3 cellular contexts compared by ENCODE assay signal in the genomic region with DNA sequence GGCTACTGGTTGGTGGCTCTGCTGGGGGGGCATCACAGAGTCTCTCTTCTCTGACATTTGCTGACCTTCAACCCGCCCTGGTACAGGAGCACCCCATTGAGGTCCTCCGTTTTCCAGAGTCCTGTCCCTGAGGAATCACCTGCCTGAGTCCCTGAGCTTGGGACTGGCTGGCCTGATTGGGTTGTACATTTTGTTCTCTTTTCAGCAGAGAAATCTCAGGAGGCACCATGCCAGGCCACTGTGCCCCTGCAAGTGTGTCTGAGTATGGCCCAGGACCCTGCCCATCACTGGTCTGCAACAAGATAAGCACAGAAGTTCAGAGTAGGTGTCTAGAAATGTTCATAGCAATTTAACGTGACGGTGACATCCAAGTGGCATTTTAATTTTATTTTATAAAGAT.
TF ChIP-seq lines count a peak whose summit lies in the region.

No MANE protein-coding gene starts in this region.

TF ChIP-seq in SK-N-SH, 30 proteins besides CTCF, POLR2A, EP300 and RAD21:
- TF ChIP-seq GATA2 (CRISPR knock-in tag; IDR thresholded peaks at IDR 0.05) (peak; percentile 22; the same call in 1 of the 2 replicates), RCOR1 (IDR thresholded peaks at IDR 0.05; ENCODE audit: low read length) (no peak), USF2 (IDR thresholded peaks at IDR 0.05; ENCODE audit: borderline replicate concordance, low read depth, low read length) (no peak)
TF ChIP-seq in SK-N-SH: peak in this region for 1.

TF ChIP-seq in SK-N-SH treated with all-trans-retinoic acid at 6 μM for 48 hours, 23 proteins besides CTCF, POLR2A, EP300 and RAD21:
- TF ChIP-seq ZFP3 (CRISPR knock-in tag; IDR thresholded peaks at IDR 0.05) (no peak), ZFP30 (CRISPR knock-in tag; IDR thresholded peaks at IDR 0.05) (no peak), ZNF70 (CRISPR knock-in tag; IDR thresholded peaks at IDR 0.05) (no peak), PPARA (CRISPR knock-in tag; IDR thresholded peaks at IDR 0.05; ENCODE audit: borderline replicate concordance) (no peak), CREB5 (CRISPR knock-in tag; IDR thresholded peaks at IDR 0.05; ENCODE audit: low read depth) (no peak), ESRRG (CRISPR knock-in tag; IDR thresholded peaks at IDR 0.05) (no peak), TOX (CRISPR knock-in tag; IDR thresholded peaks at IDR 0.05; ENCODE audit: borderline replicate concordance) (no peak), GLIS3 (CRISPR knock-in tag; IDR thresholded peaks at IDR 0.05) (no peak), ARNTL (CRISPR knock-in tag; IDR thresholded peaks at IDR 0.05; ENCODE audit: borderline replicate concordance, low read depth) (no peak), BACH2 (CRISPR knock-in tag; IDR thresholded peaks at IDR 0.05; ENCODE audit: borderline replicate concordance) (no peak), PATZ1 (CRISPR knock-in tag; IDR thresholded peaks at IDR 0.05; ENCODE audit: borderline replicate concordance) (no peak), SNAI2 (CRISPR knock-in tag; IDR thresholded peaks at IDR 0.05) (no peak), OSR1 (CRISPR knock-in tag; IDR thresholded peaks at IDR 0.05) (no peak), ZC3H10 (CRISPR knock-in tag; IDR thresholded peaks at IDR 0.05) (no peak)
- TF ChIP-seq, protein P1, sequence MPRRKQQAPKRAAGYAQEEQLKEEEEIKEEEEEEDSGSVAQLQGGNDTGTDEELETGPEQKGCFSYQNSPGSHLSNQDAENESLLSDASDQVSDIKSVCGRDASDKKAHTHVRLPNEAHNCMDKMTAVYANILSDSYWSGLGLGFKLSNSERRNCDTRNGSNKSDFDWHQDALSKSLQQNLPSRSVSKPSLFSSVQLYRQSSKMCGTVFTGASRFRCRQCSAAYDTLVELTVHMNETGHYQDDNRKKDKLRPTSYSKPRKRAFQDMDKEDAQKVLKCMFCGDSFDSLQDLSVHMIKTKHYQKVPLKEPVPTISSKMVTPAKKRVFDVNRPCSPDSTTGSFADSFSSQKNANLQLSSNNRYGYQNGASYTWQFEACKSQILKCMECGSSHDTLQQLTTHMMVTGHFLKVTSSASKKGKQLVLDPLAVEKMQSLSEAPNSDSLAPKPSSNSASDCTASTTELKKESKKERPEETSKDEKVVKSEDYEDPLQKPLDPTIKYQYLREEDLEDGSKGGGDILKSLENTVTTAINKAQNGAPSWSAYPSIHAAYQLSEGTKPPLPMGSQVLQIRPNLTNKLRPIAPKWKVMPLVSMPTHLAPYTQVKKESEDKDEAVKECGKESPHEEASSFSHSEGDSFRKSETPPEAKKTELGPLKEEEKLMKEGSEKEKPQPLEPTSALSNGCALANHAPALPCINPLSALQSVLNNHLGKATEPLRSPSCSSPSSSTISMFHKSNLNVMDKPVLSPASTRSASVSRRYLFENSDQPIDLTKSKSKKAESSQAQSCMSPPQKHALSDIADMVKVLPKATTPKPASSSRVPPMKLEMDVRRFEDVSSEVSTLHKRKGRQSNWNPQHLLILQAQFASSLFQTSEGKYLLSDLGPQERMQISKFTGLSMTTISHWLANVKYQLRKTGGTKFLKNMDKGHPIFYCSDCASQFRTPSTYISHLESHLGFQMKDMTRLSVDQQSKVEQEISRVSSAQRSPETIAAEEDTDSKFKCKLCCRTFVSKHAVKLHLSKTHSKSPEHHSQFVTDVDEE (CRISPR knock-in tag; IDR thresholded peaks at IDR 0.05) = no peak
- TF ChIP-seq, protein P2, sequence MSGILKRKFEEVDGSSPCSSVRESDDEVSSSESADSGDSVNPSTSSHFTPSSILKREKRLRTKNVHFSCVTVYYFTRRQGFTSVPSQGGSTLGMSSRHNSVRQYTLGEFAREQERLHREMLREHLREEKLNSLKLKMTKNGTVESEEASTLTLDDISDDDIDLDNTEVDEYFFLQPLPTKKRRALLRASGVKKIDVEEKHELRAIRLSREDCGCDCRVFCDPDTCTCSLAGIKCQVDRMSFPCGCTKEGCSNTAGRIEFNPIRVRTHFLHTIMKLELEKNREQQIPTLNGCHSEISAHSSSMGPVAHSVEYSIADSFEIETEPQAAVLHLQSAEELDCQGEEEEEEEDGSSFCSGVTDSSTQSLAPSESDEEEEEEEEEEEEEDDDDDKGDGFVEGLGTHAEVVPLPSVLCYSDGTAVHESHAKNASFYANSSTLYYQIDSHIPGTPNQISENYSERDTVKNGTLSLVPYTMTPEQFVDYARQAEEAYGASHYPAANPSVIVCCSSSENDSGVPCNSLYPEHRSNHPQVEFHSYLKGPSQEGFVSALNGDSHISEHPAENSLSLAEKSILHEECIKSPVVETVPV (CRISPR knock-in tag; IDR thresholded peaks at IDR 0.05) = no peak
- TF ChIP-seq, protein P3, sequence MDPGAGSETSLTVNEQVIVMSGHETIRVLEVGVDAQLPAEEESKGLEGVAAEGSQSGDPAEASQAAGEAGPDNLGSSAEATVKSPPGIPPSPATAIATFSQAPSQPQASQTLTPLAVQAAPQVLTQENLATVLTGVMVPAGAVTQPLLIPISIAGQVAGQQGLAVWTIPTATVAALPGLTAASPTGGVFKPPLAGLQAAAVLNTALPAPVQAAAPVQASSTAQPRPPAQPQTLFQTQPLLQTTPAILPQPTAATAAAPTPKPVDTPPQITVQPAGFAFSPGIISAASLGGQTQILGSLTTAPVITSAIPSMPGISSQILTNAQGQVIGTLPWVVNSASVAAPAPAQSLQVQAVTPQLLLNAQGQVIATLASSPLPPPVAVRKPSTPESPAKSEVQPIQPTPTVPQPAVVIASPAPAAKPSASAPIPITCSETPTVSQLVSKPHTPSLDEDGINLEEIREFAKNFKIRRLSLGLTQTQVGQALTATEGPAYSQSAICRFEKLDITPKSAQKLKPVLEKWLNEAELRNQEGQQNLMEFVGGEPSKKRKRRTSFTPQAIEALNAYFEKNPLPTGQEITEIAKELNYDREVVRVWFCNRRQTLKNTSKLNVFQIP (CRISPR knock-in tag; IDR thresholded peaks at IDR 0.05; ENCODE audit: borderline replicate concordance, low read depth) = no peak
TF ChIP-seq in SK-N-SH treated with all-trans-retinoic acid at 6 μM for 48 hours: peak in this region for 0.

TF ChIP-seq in H1, 55 proteins besides CTCF, POLR2A, EP300 and RAD21:
- TF ChIP-seq CEBPB (IDR thresholded peaks at IDR 0.05; ENCODE audit: low read depth, low read length) (no peak), SP2 (IDR thresholded peaks at IDR 0.05; ENCODE audit: low read length) (no peak), CHD7 (IDR thresholded peaks at IDR 0.05; ENCODE audit: insufficient replicate concordance, low read length) (no peak), HDAC6 (IDR thresholded peaks at IDR 0.05; ENCODE audit: low read depth, low read length) (no peak), ZNF274 (IDR thresholded peaks at IDR 0.05; ENCODE audit: borderline replicate concordance, extremely low read depth, low read length) (no peak), SIN3A (conservative IDR thresholded peaks at IDR 0.05 in 1 of 2, IDR thresholded peaks at IDR 0.05 in 1 of 2; ENCODE audit: low read depth in 1 of 2, low read length in 2 of 2) (no peak), NRF1 (IDR thresholded peaks at IDR 0.05; ENCODE audit: low read depth, low read length) (no peak), BACH1 (IDR thresholded peaks at IDR 0.05; ENCODE audit: low read length) (no peak), RFX5 (IDR thresholded peaks at IDR 0.05; ENCODE audit: borderline replicate concordance, low read depth, low read length) (no peak), CBX8 (IDR thresholded peaks at IDR 0.05; ENCODE audit: borderline replicate concordance, low read depth, low read length) (no peak), BRCA1 (IDR thresholded peaks at IDR 0.05; ENCODE audit: low read depth, low read length) (no peak), CREB1 (IDR thresholded peaks at IDR 0.05) (no peak), CBX5 (IDR thresholded peaks at IDR 0.05; ENCODE audit: low read depth, low read length) (no peak), TEAD4 (IDR thresholded peaks at IDR 0.05; ENCODE audit: low read depth, low read length) (no peak), SIRT6 (IDR thresholded peaks at IDR 0.05; ENCODE audit: low read length) (no peak), ATF3 (IDR thresholded peaks at IDR 0.05; ENCODE audit: insufficient read depth, low read depth, low read length) (no peak), SUZ12 (IDR thresholded peaks at IDR 0.05; ENCODE audit: low read length) (no peak), TAF7 (optimal IDR thresholded peaks at IDR 0.05; ENCODE audit: borderline replicate concordance, low read depth, low read length) (no peak)
- TF ChIP-seq, protein P4, sequence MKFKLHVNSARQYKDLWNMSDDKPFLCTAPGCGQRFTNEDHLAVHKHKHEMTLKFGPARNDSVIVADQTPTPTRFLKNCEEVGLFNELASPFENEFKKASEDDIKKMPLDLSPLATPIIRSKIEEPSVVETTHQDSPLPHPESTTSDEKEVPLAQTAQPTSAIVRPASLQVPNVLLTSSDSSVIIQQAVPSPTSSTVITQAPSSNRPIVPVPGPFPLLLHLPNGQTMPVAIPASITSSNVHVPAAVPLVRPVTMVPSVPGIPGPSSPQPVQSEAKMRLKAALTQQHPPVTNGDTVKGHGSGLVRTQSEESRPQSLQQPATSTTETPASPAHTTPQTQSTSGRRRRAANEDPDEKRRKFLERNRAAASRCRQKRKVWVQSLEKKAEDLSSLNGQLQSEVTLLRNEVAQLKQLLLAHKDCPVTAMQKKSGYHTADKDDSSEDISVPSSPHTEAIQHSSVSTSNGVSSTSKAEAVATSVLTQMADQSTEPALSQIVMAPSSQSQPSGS (IDR thresholded peaks at IDR 0.05; ENCODE audit: low read length) = no peak
